In the genomic region with DNA sequence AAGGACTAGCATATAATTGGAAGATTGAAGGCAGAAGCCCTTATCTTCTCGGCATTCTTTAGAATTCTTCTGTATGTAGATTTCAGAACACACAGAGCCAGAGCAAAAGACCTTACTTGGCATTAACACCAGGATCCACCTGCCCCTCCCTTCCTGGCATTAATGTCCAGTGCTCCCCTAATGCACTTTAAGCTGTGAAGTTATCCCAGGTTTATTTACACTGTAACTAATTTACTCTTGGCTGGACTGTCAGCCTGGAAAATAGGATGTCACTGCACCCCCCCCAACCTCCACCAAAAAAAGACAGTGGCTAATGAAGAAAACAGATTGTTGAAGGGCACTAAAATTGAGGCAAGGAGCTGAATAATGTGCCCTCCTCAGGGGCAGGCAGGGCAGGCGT, we compare ENCODE assay signal across 21 cellular contexts. TPM values are rescaled to one million over a fixed set of nuclear protein-coding genes. Genes with fewer than 3 reads are reported as not detected.
DNase-seq lines count a peak whose midpoint lies in the region; ATAC-seq and TF ChIP-seq lines count a peak whose summit lies in the region.
"Had no signal": no experiment of that assay in that cellular context is flagged by ENCODE, and none has a peak within 500 bp of the region (broad histone marks: within the 10 kb centered on the region; RNA-seq: fewer than 3 reads in every experiment).

No MANE protein-coding gene starts in this region.

- H2BK15ac ChIP-seq in neuronal stem cell (ENCODE audit: low read length) = no peak overlapping the region

- H2BK5ac ChIP-seq in neuronal stem cell (ENCODE audit: low read length) = no peak overlapping the region

- H3K4me1 ChIP-seq in neuronal stem cell (ENCODE audit: control insufficient read depth in 2 of 2, insufficient read depth in 1 of 2, low read depth in 1 of 2, low read length in 2 of 2) (peaks cover 15 to 32% of the 10 kb centered on the region in 2 donors), thyroid gland (peaks cover 71 to 98% of the 10 kb centered on the region in 2 donors)
- H3K4me1 ChIP-seq: colonic mucosa had no signal

- no peaks in the 10 kb centered on the region for H3K9me3 Mint-ChIP-seq in HFFc6
- no peaks in the 10 kb centered on the region for H3K9me3 Mint-ChIP-seq in activated CD4-positive, alpha-beta memory T cell treated with anti-CD3 and anti-CD28 coated beads, Interleukin-2, amount 10 ng/mL, durations not matched to agents 7 days and 5 days
- H3K9me3 Mint-ChIP-seq: brain; CD8-positive, alpha-beta memory T cell; stimulated activated naive CD8-positive, alpha-beta T cell treated with anti-CD3 and anti-CD28 coated beads, Interleukin-15, amount 100 ng/mL, for 72 hours; WTC11 had no signal

- H3K9me3 ChIP-seq in neuronal stem cell (replicated peaks in 1 of 2; ENCODE audit: control insufficient read depth in 2 of 2, insufficient read depth in 1 of 2, low read depth in 1 of 2, low read length in 2 of 2) (no peaks in the 10 kb centered on the region), thyroid gland (no peaks in the 10 kb centered on the region)
- H3K9me3 ChIP-seq: colonic mucosa, mucosa of descending colon had no signal

- H3K79me1 ChIP-seq in neuronal stem cell (ENCODE audit: low read depth, low read length) = no peaks in the 10 kb centered on the region

- no peak for ATAC-seq in GM21367 (IDR thresholded peaks at IDR 0.05; ENCODE audit: unreplicated experiment)
- ATAC-seq: mucosa of descending colon; stimulated activated naive CD8-positive, alpha-beta T cell treated with anti-CD3 and anti-CD28 coated beads, Interleukin-15, amount 100 ng/mL, for 72 hours; WTC11 had no signal

- no peak for TF ChIP-seq POLR2A in thyroid gland (IDR thresholded peaks at IDR 0.05)

- no peak overlapping the region for H2BK12ac ChIP-seq in neuronal stem cell (ENCODE audit: low read length)

- H3K27ac ChIP-seq in neuronal stem cell (replicated peaks; ENCODE audit: low read length) (no peak overlapping the region), thyroid gland (peak overlapping the region; percentile 61 to 79 (median 70))
- H3K27ac ChIP-seq: colonic mucosa, RWPE1 had no signal

- H3K4me1 Mint-ChIP-seq in HFFc6 (ENCODE audit: low read depth) = peaks cover 37% of the 10 kb centered on the region
- no peaks in the 10 kb centered on the region for H3K4me1 Mint-ChIP-seq in activated CD4-positive, alpha-beta memory T cell treated with anti-CD3 and anti-CD28 coated beads, Interleukin-2, amount 10 ng/mL, durations not matched to agents 7 days and 5 days
- H3K4me1 Mint-ChIP-seq: stimulated activated naive CD8-positive, alpha-beta T cell treated with anti-CD3 and anti-CD28 coated beads, Interleukin-15, amount 100 ng/mL, for 72 hours had no signal

- no peak overlapping the region for H4K8ac ChIP-seq in neuronal stem cell (ENCODE audit: low read depth, low read length)

- POLR2A ChIA-PET in activated CD4-positive, alpha-beta memory T cell treated with anti-CD3 and anti-CD28 coated beads, Interleukin-2, amount 10 ng/mL, durations not matched to agents 7 days and 5 days (lab: Charles Lee) = no interaction called here

- H3K18ac ChIP-seq in neuronal stem cell (ENCODE audit: low read length) = no peak overlapping the region

- no CpG with 5 or more reads among the region's 2 CpGs for WGBS in neuronal stem cell (ENCODE audit: extremely low coverage in 2 of 2, insufficient read length in 2 of 2, insufficient replicate concordance in 1 of 2), 2 donors
- 60 to 68% methylated on average over 2 of the region's 2 CpGs for WGBS in thyroid gland, 2 donors

- H3K4ac ChIP-seq in neuronal stem cell (ENCODE audit: low read length) = no peak overlapping the region

- H2BK120ac ChIP-seq in neuronal stem cell (ENCODE audit: low read depth, low read length) = no peak overlapping the region

- H3K36me3 ChIP-seq in neuronal stem cell (replicated peaks in 1 of 2; ENCODE audit: control insufficient read depth in 2 of 2, insufficient read depth in 2 of 2, low read length in 2 of 2) (no peaks in the 10 kb centered on the region), thyroid gland (no peaks in the 10 kb centered on the region)
- H3K36me3 ChIP-seq: colonic mucosa had no signal

- TF ChIP-seq CTCF in HFFc6 (IDR thresholded peaks at IDR 0.05) (no peak), thyroid gland (IDR thresholded peaks at IDR 0.05) (no peak)

- H2AK5ac ChIP-seq in neuronal stem cell (ENCODE audit: low read depth, low read length) = peak overlapping the region; percentile 13

- 0 out of 2 replicates have a peak overlapping the region, but pooled peaks have one; percentile 51 for H3K27ac Mint-ChIP-seq in HFFc6
- no peak overlapping the region for H3K27ac Mint-ChIP-seq in activated CD4-positive, alpha-beta memory T cell treated with anti-CD3 and anti-CD28 coated beads, Interleukin-2, amount 10 ng/mL, durations not matched to agents 7 days and 5 days
- H3K27ac Mint-ChIP-seq: WTC11 had no signal

- peaks cover 18% of the 10 kb centered on the region for H3K27me3 Mint-ChIP-seq in HFFc6 (ENCODE audit: insufficient read depth)
- no peaks in the 10 kb centered on the region for H3K27me3 Mint-ChIP-seq in activated CD4-positive, alpha-beta memory T cell treated with anti-CD3 and anti-CD28 coated beads, Interleukin-2, amount 10 ng/mL, durations not matched to agents 7 days and 5 days
- H3K27me3 Mint-ChIP-seq: CD8-positive, alpha-beta memory T cell; stimulated activated naive CD8-positive, alpha-beta T cell treated with anti-CD3 and anti-CD28 coated beads, Interleukin-15, amount 100 ng/mL, for 72 hours had no signal

- intact Hi-C loops in thyroid gland (cut with DNase I) = no loop called here

- H3K4me3 ChIP-seq in neuronal stem cell (ENCODE audit: low read length in 2 of 2) (no peak overlapping the region), thyroid gland (replicated peaks in 1 of 3) (no peak overlapping the region)
- H3K4me3 ChIP-seq: colonic mucosa, mucosa of descending colon had no signal

- no peak overlapping the region for H3K4me3 Mint-ChIP-seq in HFFc6
- H3K4me3 Mint-ChIP-seq in activated CD4-positive, alpha-beta memory T cell treated with anti-CD3 and anti-CD28 coated beads, Interleukin-2, amount 10 ng/mL, durations not matched to agents 7 days and 5 days = no peak overlapping the region
- H3K4me3 Mint-ChIP-seq: brain; CD8-positive, alpha-beta memory T cell; stimulated activated naive CD8-positive, alpha-beta T cell treated with anti-CD3 and anti-CD28 coated beads, Interleukin-15, amount 100 ng/mL, for 72 hours; WTC11 had no signal

- no peak overlapping the region for H4K91ac ChIP-seq in neuronal stem cell (ENCODE audit: low read depth, low read length, poor library complexity)

- DNase-seq in HFFc6 (no peak), dermis blood vessel endothelial cell (peak; percentile 21), neuronal stem cell (ENCODE audit: low spot score) (no peak), thyroid gland (no peak), NCI-H1417 treated with DMSO at 0.1 percent for 48 hours (lab: John Stamatoyannopoulos, UW) (no peak)
- DNase-seq in activated CD4-positive, alpha-beta memory T cell treated with anti-CD3 and anti-CD28 coated beads, Interleukin-2, amount 10 ng/mL, durations not matched to agents 7 days and 5 days = no peak
- DNase-seq: activated CD4-positive, alpha-beta T cell treated with anti-CD3 and anti-CD28 coated beads, Interleukin-2, amount 50 U/mL, for 4 hours; activated effector memory CD4-positive, alpha-beta T cell treated with anti-CD3 and anti-CD28 coated beads, Interleukin-2, amount 50 U/mL, for 16 hours; activated T-cell treated with anti-CD3 and anti-CD28 coated beads for 4 hours; CD8-positive, alpha-beta memory T cell; colonic mucosa; glutamatergic neuron; mucosa of descending colon; NCI-H1436 treated with DMSO at 0.1 percent for 48 hours; NCI-H526; stimulated activated CD4-positive, alpha-beta T cell treated with anti-CD3 and anti-CD28 coated beads, Interleukin-12 subunit alpha, Interleukin-12 subunit beta, amount 100 ng/mL, for 4 hours; stimulated activated naive CD8-positive, alpha-beta T cell treated with anti-CD3 and anti-CD28 coated beads, Interleukin-15, amount 100 ng/mL, for 72 hours had no signal

- no peak overlapping the region for H3K14ac ChIP-seq in neuronal stem cell (ENCODE audit: low read length)

- H3K4me2 ChIP-seq in neuronal stem cell (ENCODE audit: insufficient read depth, low read length, poor library complexity, severe bottlenecking) = no peak overlapping the region

- CTCF ChIA-PET in activated CD4-positive, alpha-beta memory T cell treated with anti-CD3 and anti-CD28 coated beads, Interleukin-2, amount 10 ng/mL, durations not matched to agents 7 days and 5 days (lab: Charles Lee) = interaction anchor here (1.2 kb wide), 1 partner anchor 154 kb away, joined by 3 read pairs; no protein-coding TSS in a partner anchor

- no peak overlapping the region for H3K23ac ChIP-seq in neuronal stem cell (ENCODE audit: low read depth, low read length, poor library complexity)

- H3K27me3 ChIP-seq in neuronal stem cell (ENCODE audit: control insufficient read depth in 3 of 3, insufficient read depth in 3 of 3, low read depth in 1 of 3, low read length in 3 of 3) = no peaks in the 10 kb centered on the region
- H3K27me3 ChIP-seq in thyroid gland = no peaks in the 10 kb centered on the region
- H3K27me3 ChIP-seq: colonic mucosa had no signal

- no peak overlapping the region for H3K9ac ChIP-seq in neuronal stem cell (ENCODE audit: low read depth, low read length, poor library complexity)

- H3K36me3 Mint-ChIP-seq in HFFc6 (ENCODE audit: low read depth) = peaks cover 24% of the 10 kb centered on the region
- H3K36me3 Mint-ChIP-seq in activated CD4-positive, alpha-beta memory T cell treated with anti-CD3 and anti-CD28 coated beads, Interleukin-2, amount 10 ng/mL, durations not matched to agents 7 days and 5 days (ENCODE audit: low read depth) = no peaks in the 10 kb centered on the region
- H3K36me3 Mint-ChIP-seq: brain; CD8-positive, alpha-beta memory T cell; WTC11 had no signal

- no peak overlapping the region for H2AFZ ChIP-seq in neuronal stem cell (ENCODE audit: low read length)

RNA-seq across cellular contexts. Expression of gene TIMP3, which starts 30.1 kb away (rescaled TPM):
- 100 to 1,000 TPM; 303 to 525 (median 354) TPM for total RNA-seq in HFFc6 (2021; fragmentation: NEBNext Ultra II Directional; extraction: Animal tissue kit (Norgen Biotek cat#: 25700))
- total RNA-seq in dermis blood vessel endothelial cell = 197 and 203 TPM in 2 replicates
- polyA plus RNA-seq in neuronal stem cell (2013, experiment 1 of 2) = 15.2 TPM
- 16.2 TPM for polyA plus RNA-seq in neuronal stem cell (2013, experiment 2 of 2)
- total RNA-seq in thyroid gland = 100 to 1,000 TPM; 424 to 772 (median 543) TPM
- not detected for total RNA-seq in activated CD4-positive, alpha-beta memory T cell treated with anti-CD3 and anti-CD28 coated beads, Interleukin-2, amount 10 ng/mL, durations not matched to agents 7 days and 5 days
- polyA plus RNA-seq: CD8-positive, alpha-beta memory T cell had no signal

Comparison
In these comparisons a context has a peak if more than half of its experiments do, and no peak if none do; other contexts are left out.
1. RNA of gene TIMP3, which starts 30.1 kb away (total RNA-seq): 424 to 772 TPM in thyroid gland, 303 to 525 TPM in HFFc6 and 197 to 203 TPM in dermis blood vessel endothelial cell; not detected in activated CD4-positive, alpha-beta memory T cell treated with anti-CD3 and anti-CD28 coated beads, Interleukin-2, amount 10 ng/mL, durations not matched to agents 7 days and 5 days; every median in the first group is over 100 times any median in the second.